In the genomic region with DNA sequence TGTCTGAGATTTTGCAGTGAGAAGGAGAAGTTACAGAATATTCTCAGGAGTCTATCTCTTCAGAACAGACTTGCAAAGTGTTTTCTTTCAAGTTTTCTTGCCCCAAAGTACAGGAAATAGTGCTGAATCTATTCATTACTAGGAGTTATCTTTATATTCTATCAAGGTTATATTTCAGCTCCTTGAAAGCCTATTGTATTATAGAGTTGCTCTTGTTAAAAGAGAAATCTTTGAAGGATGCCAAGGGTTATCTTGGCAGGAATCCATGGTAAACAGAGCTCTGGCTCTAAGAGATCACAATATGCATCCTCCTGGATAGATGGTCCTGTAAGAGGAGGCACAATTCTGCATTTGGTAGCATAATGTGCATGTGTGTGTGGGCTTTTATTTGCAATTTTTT, we compare ENCODE assay signal across 14 cellular contexts. TPM values are rescaled to one million over a fixed set of nuclear protein-coding genes. Genes with fewer than 3 reads are reported as not detected.
A peak's percentile ranks its signal among the peaks of the same experiment; 100 is the strongest.
DNase-seq lines count a peak whose midpoint lies in the region; ATAC-seq lines count a peak whose summit lies in the region.
"Had no signal": no experiment of that assay in that cellular context is flagged by ENCODE, and none has a peak within 500 bp of the region (broad histone marks: within the 10 kb centered on the region; RNA-seq: fewer than 3 reads in every experiment).

No MANE protein-coding gene starts in this region.

- ATAC-seq in GM19452 (IDR thresholded peaks at IDR 0.05; ENCODE audit: unreplicated experiment): peak; percentile 15
- ATAC-seq: gastroesophageal sphincter had no signal

- DNase-seq in NCI-H1417 (lab: John Stamatoyannopoulos, UW) (peak in 2 of 3 experiments; percentile 31 to 32), NCI-H1417 treated with DMSO at 0.1 percent for 48 hours (lab: John Stamatoyannopoulos, UW) (no peak), NCI-H2196 (lab: John Stamatoyannopoulos, UW; ENCODE audit: unreplicated experiment) (peak; percentile 66), dermis blood vessel endothelial cell (peak; percentile 4), amniotic stem cell (lab: John Stamatoyannopoulos, UW) (no peak), NK-92 (lab: John Stamatoyannopoulos, UW; ENCODE audit: unreplicated experiment) (no peak), SKM-1 (lab: John Stamatoyannopoulos, UW; ENCODE audit: unreplicated experiment) (no peak)
- DNase-seq: activated gamma-delta T cell, NCI-H524 treated with DMSO at 0.1 percent for 48 hours, posterior cingulate gyrus had no signal

RNA-seq across cellular contexts. Expression of a gene that starts 21.2 kb away (rescaled TPM):
- total RNA-seq in dermis blood vessel endothelial cell: 51.2 and 55.8 TPM in 2 replicates

RNA-seq across cellular contexts. Expression of a gene that starts 39.6 kb away (rescaled TPM):
- not detected in 2 replicates for total RNA-seq in dermis blood vessel endothelial cell
- total RNA-seq: cardiac muscle cell, gastroesophageal sphincter, mononuclear cell had no signal

Comparison
In these comparisons a context has a peak if more than half of its experiments do, and no peak if none do; other contexts are left out.
1. DNase-seq: peak in NCI-H1417 (2 of 3), NCI-H2196 (single experiment) and dermis blood vessel endothelial cell (single experiment); none in NCI-H1417 treated with DMSO at 0.1 percent for 48 hours (single experiment), amniotic stem cell (single experiment), NK-92 (single experiment) and SKM-1 (single experiment).